In genomic region chr2:134501476-134502089, GRCh38 we compare ENCODE assay signal across 22 cellular contexts.
"Had no signal": no experiment of that assay in that cellular context is flagged by ENCODE, and none has a peak within 500 bp of the region (broad histone marks: within the 10 kb centered on the region; RNA-seq: fewer than 3 reads in every experiment).

No MANE protein-coding gene starts in this region.

- H3K9me3 Mint-ChIP-seq: nephron progenitor cell; stimulated activated naive CD8-positive, alpha-beta T cell treated with anti-CD3 and anti-CD28 coated beads, Interleukin-15, amount 100 ng/mL, for 72 hours had no signal

- H3K4me1 Mint-ChIP-seq: naive thymus-derived CD4-positive, alpha-beta T cell; stimulated activated naive CD8-positive, alpha-beta T cell treated with anti-CD3 and anti-CD28 coated beads, Interleukin-15, amount 100 ng/mL, for 72 hours had no signal

- H3K27me3 Mint-ChIP-seq: stimulated activated naive CD8-positive, alpha-beta T cell treated with anti-CD3 and anti-CD28 coated beads, Interleukin-15, amount 100 ng/mL, for 72 hours had no signal

- DNase-seq: dermis blood vessel endothelial cell; effector memory CD4-positive, alpha-beta T cell; erythroblast; esophagus squamous epithelium; glutamatergic neuron; heart right ventricle; hippocampal formation; mesendoderm; midbrain; naive thymus-derived CD4-positive, alpha-beta T cell; nephron progenitor cell; occipital lobe; pancreas; right lobe of liver; stimulated activated CD4-positive, alpha-beta T cell treated with anti-CD3 and anti-CD28 coated beads, Interleukin-12 subunit alpha, Interleukin-12 subunit beta, amount 100 ng/mL, for 4 hours; stimulated activated CD4-positive, alpha-beta T cell treated with anti-CD3 and anti-CD28 coated beads, Interleukin-1b, Interleukin-23, amount 100 ng/mL, for 48 hours; stimulated activated CD4-positive, alpha-beta T cell treated with anti-CD3 and anti-CD28 coated beads, Interleukin-4, amount 100 ng/mL, for 1 hour; stimulated activated CD8-positive, alpha-beta memory T cell treated with anti-CD3 and anti-CD28 coated beads, Interleukin-4, amount 100 ng/mL, for 48 hours; stimulated activated naive CD4-positive, alpha-beta T cell; stimulated activated naive CD8-positive, alpha-beta T cell treated with anti-CD3 and anti-CD28 coated beads, Interleukin-15, amount 100 ng/mL, for 72 hours; transverse colon had no signal

- H3K27ac Mint-ChIP-seq: naive thymus-derived CD4-positive, alpha-beta T cell; nephron progenitor cell; stimulated activated naive CD8-positive, alpha-beta T cell treated with anti-CD3 and anti-CD28 coated beads, Interleukin-15, amount 100 ng/mL, for 72 hours had no signal

- H3K36me3 Mint-ChIP-seq: naive thymus-derived CD4-positive, alpha-beta T cell had no signal

- H3K4me3 Mint-ChIP-seq: naive thymus-derived CD4-positive, alpha-beta T cell; nephron progenitor cell; stimulated activated naive CD8-positive, alpha-beta T cell treated with anti-CD3 and anti-CD28 coated beads, Interleukin-15, amount 100 ng/mL, for 72 hours had no signal

- ATAC-seq: heart right ventricle; left lobe of liver; naive thymus-derived CD4-positive, alpha-beta T cell; right lobe of liver; stimulated activated naive CD8-positive, alpha-beta T cell treated with anti-CD3 and anti-CD28 coated beads, Interleukin-15, amount 100 ng/mL, for 72 hours had no signal
